Comparison of ENCODE assay signal across 2 cellular contexts in the genomic region with DNA sequence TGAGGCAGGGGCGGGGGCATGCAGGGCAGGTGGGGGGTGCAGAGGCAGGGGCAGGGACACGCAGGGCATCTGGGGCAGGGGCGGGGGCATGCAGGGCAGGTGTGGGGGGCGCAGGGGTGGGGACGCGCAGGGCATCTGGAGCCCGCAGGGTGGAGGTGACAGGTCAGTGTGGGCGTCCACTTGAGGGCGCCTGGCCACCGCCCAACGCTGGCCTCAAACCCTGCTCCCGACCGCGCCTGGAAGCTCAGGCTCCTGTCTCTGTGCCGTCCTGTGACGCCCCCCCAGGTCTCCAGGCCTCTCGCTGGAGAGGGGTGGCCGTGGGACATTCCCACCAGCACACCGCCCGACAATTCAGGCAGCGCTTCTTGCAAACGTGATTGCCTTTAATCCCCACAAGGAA. TPM values are rescaled to one million over a fixed set of nuclear protein-coding genes. Genes with fewer than 3 reads are reported as not detected.
"Had no signal": no experiment of that assay in that cellular context is flagged by ENCODE, and none has a peak within 500 bp of the region (broad histone marks: within the 10 kb centered on the region; RNA-seq: fewer than 3 reads in every experiment).

No MANE protein-coding gene starts in this region.

RNA-seq across cellular contexts. Expression of gene ZDHHC11B, which starts 59.4 kb away (rescaled TPM):
- total RNA-seq: activated naive CD8-positive, alpha-beta T cell treated with anti-CD3 and anti-CD28 coated beads for 36 hours; glomerular endothelial cell had no signal
